ENCODE assay signal across 8 cellular contexts in genomic region chr5:58460727-58461286, GRCh38. TPM values are rescaled to one million over a fixed set of nuclear protein-coding genes. Genes with fewer than 3 reads are reported as not detected.
A peak's percentile ranks its signal among the peaks of the same experiment; 100 is the strongest.
DNase-seq lines count a peak whose midpoint lies in the region; FAIRE-seq and TF ChIP-seq lines count a peak whose summit lies in the region.

No MANE protein-coding gene starts in this region.

- H3K27ac Mint-ChIP-seq in activated naive CD4-positive, alpha-beta T cell treated with anti-CD3 and anti-CD28 coated beads, Interleukin-2, amount 10 ng/mL, durations not matched to agents 7 days and 5 days: peak overlapping the region; percentile 30

- peak overlapping the region; percentile 89 for H3K27ac ChIP-seq in neutrophil

- H3K9me3 Mint-ChIP-seq in activated naive CD4-positive, alpha-beta T cell treated with anti-CD3 and anti-CD28 coated beads, Interleukin-2, amount 10 ng/mL, durations not matched to agents 7 days and 5 days: no peaks in the 10 kb centered on the region

- H3K36me3 Mint-ChIP-seq in activated naive CD4-positive, alpha-beta T cell treated with anti-CD3 and anti-CD28 coated beads, Interleukin-2, amount 10 ng/mL, durations not matched to agents 7 days and 5 days: peaks cover 2% of the 10 kb centered on the region

- TF ChIP-seq CTCF in LNCaP clone FGC (IDR thresholded peaks at IDR 0.05; ENCODE audit: control insufficient read depth, extremely low read depth, insufficient read depth) (peak; percentile 98), neutrophil (IDR thresholded peaks at IDR 0.05) (peak; percentile 75)

- H3K4me3 ChIP-seq in LNCaP clone FGC (ENCODE audit: low read depth, low read length) (peak overlapping the region; percentile 80), neutrophil (ENCODE audit: low read depth in 1 of 2, low read length in 1 of 2) (peak overlapping the region; percentile 79 to 98)

- H3K9ac ChIP-seq in ES-I3 (ENCODE audit: low read depth, low read length): peak overlapping the region; percentile 71

- H3K4me1 ChIP-seq in ES-I3 (ENCODE audit: insufficient read depth, low read length) (peaks cover 3% of the 10 kb centered on the region; the same call in 1 of the 2 replicates), neutrophil (ENCODE audit: control insufficient read depth in 1 of 2, insufficient read depth in 1 of 2, low read depth in 1 of 2, low read length in 1 of 2) (peaks cover 10 to 16% of the 10 kb centered on the region in 2 experiments)

- peaks cover 27% of the 10 kb centered on the region for H3K4me1 Mint-ChIP-seq in activated naive CD4-positive, alpha-beta T cell treated with anti-CD3 and anti-CD28 coated beads, Interleukin-2, amount 10 ng/mL, durations not matched to agents 7 days and 5 days

- peaks cover 21% of the 10 kb centered on the region for H3K27me3 Mint-ChIP-seq in activated naive CD4-positive, alpha-beta T cell treated with anti-CD3 and anti-CD28 coated beads, Interleukin-2, amount 10 ng/mL, durations not matched to agents 7 days and 5 days

- H3K9me3 ChIP-seq in ES-I3 (ENCODE audit: control insufficient read depth, insufficient read depth, low read length) (no peaks in the 10 kb centered on the region), neutrophil (no peaks in the 10 kb centered on the region)

- peak; percentile 81 for FAIRE-seq in H54 (lab: Jason Lieb, UNC)

- peak overlapping the region; percentile 79 for H3K4me3 Mint-ChIP-seq in activated naive CD4-positive, alpha-beta T cell treated with anti-CD3 and anti-CD28 coated beads, Interleukin-2, amount 10 ng/mL, durations not matched to agents 7 days and 5 days

- TF ChIP-seq POLR2A in H54 (IDR thresholded peaks at IDR 0.05; ENCODE audit: low read depth, low read length): peak; percentile 5; the same call in 1 of the 2 replicates

- CTCF ChIA-PET in activated naive CD4-positive, alpha-beta T cell treated with anti-CD3 and anti-CD28 coated beads, Interleukin-2, amount 10 ng/mL, durations not matched to agents 7 days and 5 days (lab: Charles Lee): interaction anchor here (0.6 to 6.2 kb wide), 10 partner anchors 26 to 1365 kb away, joined by 3 to 75 read pairs (median 8); no protein-coding TSS in a partner anchor

- H3K36me3 ChIP-seq in ES-I3 (ENCODE audit: insufficient read depth, low read length) (peaks cover 28% of the 10 kb centered on the region), neutrophil (no peaks in the 10 kb centered on the region)

- peaks cover 38% of the 10 kb centered on the region for H3K27me3 ChIP-seq in neutrophil

- peak; percentile 45 for DNase-seq in H54 (ENCODE audit: insufficient read length, low spot score)
- DNase-seq in LNCaP clone FGC (ENCODE audit: low read depth): peak; percentile 76
- DNase-seq in SK-N-DZ (ENCODE audit: low spot score): peak; percentile 90
- DNase-seq in activated naive CD4-positive, alpha-beta T cell treated with anti-CD3 and anti-CD28 coated beads, Interleukin-2, amount 10 ng/mL, durations not matched to agents 7 days and 5 days: peak; percentile 93
- peak; percentile 78 for DNase-seq in germinal center (ENCODE audit: low spot score)
- DNase-seq in superior temporal gyrus (ENCODE audit: extremely low spot score): peak; percentile 97

RNA-seq across cellular contexts. Expression of gene PLK2, which starts 0.9 kb away (rescaled TPM):
- 4.3 and 4.8 TPM in 2 replicates for polyA plus RNA-seq in SK-N-DZ (2014; cell fraction: cytosol; rRNA removed)
- polyA plus RNA-seq in SK-N-DZ (2014; cell fraction: nucleus; rRNA removed): 15.5 and 16.6 TPM in 2 replicates

RNA-seq across cellular contexts. Expression of gene GAPT, which starts 30.4 kb away (rescaled TPM):
- polyA plus RNA-seq in SK-N-DZ (2014; cell fraction: cytosol; rRNA removed): not detected in 2 replicates
- not detected in 2 replicates for polyA plus RNA-seq in SK-N-DZ (2014; cell fraction: nucleus; rRNA removed)

Comparison
In these comparisons a context has a peak if more than half of its experiments do, and no peak if none do; other contexts are left out.
1. Peak in every context shown above with its lines: DNase-seq, H3K4me3 ChIP-seq and H3K27ac ChIP-seq.
2. DNase-seq: peak in every context shown above with its lines; median percentile 97 in superior temporal gyrus; 93 in activated naive CD4-positive, alpha-beta T cell treated with anti-CD3 and anti-CD28 coated beads, Interleukin-2, amount 10 ng/mL, durations not matched to agents 7 days and 5 days; 90 in SK-N-DZ; 78 in germinal center; 76 in LNCaP clone FGC; 45 in H54.